In genomic region chr5:116865651-116866050, GRCh38 we compare ENCODE assay signal across 27 cellular contexts.
"Had no signal": no experiment of that assay in that cellular context is flagged by ENCODE, and none has a peak within 500 bp of the region (broad histone marks: within the 10 kb centered on the region; RNA-seq: fewer than 3 reads in every experiment).

No MANE protein-coding gene starts in this region.

- H3K36me3 ChIP-seq: breast epithelium, esophagus muscularis mucosa, heart left ventricle, ovary, sigmoid colon, suprapubic skin, tibial artery had no signal

- H3K4me3 ChIP-seq: breast epithelium, esophagus muscularis mucosa, heart left ventricle, ovary, sigmoid colon, suprapubic skin, tibial artery had no signal

- H3K4me1 Mint-ChIP-seq: activated CD4-positive, alpha-beta T cell treated with anti-CD3 and anti-CD28 coated beads, Interleukin-2, amount 10 ng/mL, durations not matched to agents 7 days and 5 days; activated T-helper 17 cell treated with anti-CD3 and anti-CD28 coated beads, Interleukin-2, amount 50 U/mL, for 72 hours; stimulated activated memory B cell treated with anti-CD40 and anti-IgM and Interleukin-4, amounts not matched to agents 10 μg/mL and 1 μg/mL and 100 μg/mL, for 72 hours; stimulated activated naive CD8-positive, alpha-beta T cell treated with anti-CD3 and anti-CD28 coated beads, Interleukin-15, amount 100 ng/mL, for 72 hours had no signal

- H3K4me1 ChIP-seq: breast epithelium, foreskin keratinocyte, sigmoid colon, suprapubic skin had no signal

- DNase-seq: activated CD4-positive, alpha-beta T cell treated with anti-CD3 and anti-CD28 coated beads for 1 hour; activated CD4-positive, alpha-beta T cell treated with anti-CD3 and anti-CD28 coated beads, Interleukin-2, amount 10 ng/mL, durations not matched to agents 7 days and 5 days; activated CD8-positive, alpha-beta T cell treated with anti-CD3 and anti-CD28 coated beads for 36 hours; activated gamma-delta T cell treated with Interleukin-2 at 50 U/mL for 16 hours; activated T-cell treated with anti-CD3 and anti-CD28 coated beads, Interleukin-2, amount 50 U/mL, for 4 hours; central memory CD4-positive, alpha-beta T cell; foreskin keratinocyte; heart left ventricle; left cardiac atrium; left ventricle myocardium superior; ovary; sigmoid colon; small intestine; stimulated activated CD4-positive, alpha-beta T cell treated with anti-CD3 and anti-CD28 coated beads, Interleukin-1b, Interleukin-23, amount 100 ng/mL, for 48 hours; stimulated activated CD4-positive, alpha-beta T cell treated with anti-CD3 and anti-CD28 coated beads, Interleukin-4, amount 100 ng/mL, for 4 hours; stimulated activated CD8-positive, alpha-beta memory T cell treated with anti-CD3 and anti-CD28 coated beads, Interleukin-4, amount 100 ng/mL, for 48 hours; stimulated activated naive CD8-positive, alpha-beta T cell treated with anti-CD3 and anti-CD28 coated beads, Interleukin-15, amount 100 ng/mL, for 72 hours; T-helper 2 cell; tibial artery had no signal

- H3K27me3 ChIP-seq: breast epithelium, esophagus muscularis mucosa, heart left ventricle, ovary, sigmoid colon, suprapubic skin, tibial artery had no signal

- H3K27me3 Mint-ChIP-seq: activated CD4-positive, alpha-beta T cell treated with anti-CD3 and anti-CD28 coated beads, Interleukin-2, amount 10 ng/mL, durations not matched to agents 7 days and 5 days; activated T-helper 17 cell treated with anti-CD3 and anti-CD28 coated beads, Interleukin-2, amount 50 U/mL, for 72 hours; stimulated activated memory B cell treated with anti-CD40 and anti-IgM and Interleukin-4, amounts not matched to agents 10 μg/mL and 1 μg/mL and 100 μg/mL, for 72 hours had no signal

- H3K27ac Mint-ChIP-seq: activated CD4-positive, alpha-beta T cell treated with anti-CD3 and anti-CD28 coated beads, Interleukin-2, amount 10 ng/mL, durations not matched to agents 7 days and 5 days; activated CD8-positive, alpha-beta T cell treated with anti-CD3 and anti-CD28 coated beads for 36 hours; activated naive CD4-positive, alpha-beta T cell treated with anti-CD3 and anti-CD28 coated beads, Interleukin-2, amount 50 U/mL, for 72 hours; activated T-helper 17 cell treated with anti-CD3 and anti-CD28 coated beads, Interleukin-2, amount 50 U/mL, for 72 hours; progenitor cell of endocrine pancreas; stimulated activated memory B cell treated with anti-CD40 and anti-IgM and Interleukin-4, amounts not matched to agents 10 μg/mL and 1 μg/mL and 100 μg/mL, for 72 hours; stimulated activated naive CD8-positive, alpha-beta T cell treated with anti-CD3 and anti-CD28 coated beads, Interleukin-15, amount 100 ng/mL, for 72 hours had no signal

- H3K4me3 Mint-ChIP-seq: activated CD4-positive, alpha-beta T cell treated with anti-CD3 and anti-CD28 coated beads, Interleukin-2, amount 10 ng/mL, durations not matched to agents 7 days and 5 days; activated CD8-positive, alpha-beta T cell treated with anti-CD3 and anti-CD28 coated beads for 36 hours; activated T-cell treated with anti-CD3 and anti-CD28 coated beads, Interleukin-2, amount 50 U/mL, for 4 hours; activated T-helper 17 cell treated with anti-CD3 and anti-CD28 coated beads, Interleukin-2, amount 50 U/mL, for 72 hours; nephron; stimulated activated memory B cell treated with anti-CD40 and anti-IgM and Interleukin-4, amounts not matched to agents 10 μg/mL and 1 μg/mL and 100 μg/mL, for 72 hours; stimulated activated naive CD8-positive, alpha-beta T cell treated with anti-CD3 and anti-CD28 coated beads, Interleukin-15, amount 100 ng/mL, for 72 hours had no signal

- H3K9me3 Mint-ChIP-seq: activated CD4-positive, alpha-beta T cell treated with anti-CD3 and anti-CD28 coated beads, Interleukin-2, amount 10 ng/mL, durations not matched to agents 7 days and 5 days; activated T-helper 17 cell treated with anti-CD3 and anti-CD28 coated beads, Interleukin-2, amount 50 U/mL, for 72 hours had no signal

- ATAC-seq: activated CD8-positive, alpha-beta T cell treated with anti-CD3 and anti-CD28 coated beads for 36 hours; activated naive CD4-positive, alpha-beta T cell treated with anti-CD3 and anti-CD28 coated beads, Interleukin-2, amount 50 U/mL, for 72 hours; activated T-cell treated with anti-CD3 and anti-CD28 coated beads, Interleukin-2, amount 50 U/mL, for 4 hours; activated T-helper 17 cell treated with anti-CD3 and anti-CD28 coated beads, Interleukin-2, amount 50 U/mL, for 72 hours; foreskin keratinocyte; heart left ventricle; left cardiac atrium; left ventricle myocardium superior; stimulated activated memory B cell treated with anti-CD40 and anti-IgM and Interleukin-4, amounts not matched to agents 10 μg/mL and 1 μg/mL and 100 μg/mL, for 72 hours; stimulated activated naive CD8-positive, alpha-beta T cell treated with anti-CD3 and anti-CD28 coated beads, Interleukin-15, amount 100 ng/mL, for 72 hours had no signal

- H3K9me3 ChIP-seq: esophagus muscularis mucosa, ovary, sigmoid colon, suprapubic skin, tibial artery had no signal

- H3K36me3 Mint-ChIP-seq: activated naive CD4-positive, alpha-beta T cell treated with anti-CD3 and anti-CD28 coated beads, Interleukin-2, amount 50 U/mL, for 72 hours; stimulated activated memory B cell treated with anti-CD40 and anti-IgM and Interleukin-4, amounts not matched to agents 10 μg/mL and 1 μg/mL and 100 μg/mL, for 72 hours had no signal

- H3K27ac ChIP-seq: breast epithelium, esophagus muscularis mucosa, foreskin keratinocyte, heart left ventricle, ovary, sigmoid colon, suprapubic skin, tibial artery had no signal
